ENCODE assay signal across 22 cellular contexts in the genomic region with DNA sequence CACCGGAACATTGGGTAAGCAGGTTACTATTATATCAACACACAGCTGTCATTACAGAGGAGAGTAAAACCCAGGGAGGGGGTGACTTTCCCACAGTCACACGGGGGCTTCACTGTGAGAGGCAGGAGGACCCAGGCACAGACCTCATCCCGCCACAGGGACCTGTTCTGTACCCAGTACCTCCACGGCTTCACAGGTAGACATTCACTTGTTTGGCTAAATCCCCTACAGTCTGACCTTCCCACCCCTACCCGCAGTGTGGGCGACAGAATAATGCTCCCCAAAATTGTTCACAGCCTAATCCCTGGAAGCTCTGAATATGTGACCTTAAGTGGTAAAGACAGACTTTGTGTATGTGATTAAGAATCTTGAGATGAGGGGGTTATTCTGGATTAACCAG. TPM values are rescaled to one million over a fixed set of nuclear protein-coding genes. Genes with fewer than 3 reads are reported as not detected.
DNase-seq lines count a peak whose midpoint lies in the region; ATAC-seq and TF ChIP-seq lines count a peak whose summit lies in the region.
"Had no signal": no experiment of that assay in that cellular context is flagged by ENCODE, and none has a peak within 500 bp of the region (broad histone marks: within the 10 kb centered on the region; RNA-seq: fewer than 3 reads in every experiment).

No MANE protein-coding gene starts in this region.

- no peaks in the 10 kb centered on the region for H3K9me3 ChIP-seq in T-helper 17 cell (ENCODE audit: control insufficient read depth, low read length, poor library complexity, severe bottlenecking)
- no peaks in the 10 kb centered on the region for H3K9me3 ChIP-seq in naive thymus-derived CD4-positive, alpha-beta T cell (ENCODE audit: control insufficient read depth in 2 of 3, low read length in 3 of 3)
- no peaks in the 10 kb centered on the region for H3K9me3 ChIP-seq in subcutaneous abdominal adipose tissue (ENCODE audit: control insufficient read depth in 5 of 5, low read length in 5 of 5)
- H3K9me3 ChIP-seq in mucosa of descending colon, result no peaks in the 10 kb centered on the region
- H3K9me3 ChIP-seq: esophagus muscularis mucosa, heart right ventricle, tibial nerve had no signal

- no peak for TF ChIP-seq CTCF in mucosa of descending colon (IDR thresholded peaks at IDR 0.05)

- POLR2A ChIA-PET in naive thymus-derived CD4-positive, alpha-beta T cell (lab: Charles Lee), result interaction anchor here (0.6 to 1.1 kb wide), 3 partner anchors 13 to 71 kb away, joined by 3 read pairs; no protein-coding TSS in a partner anchor

- H3K36me3 ChIP-seq in naive thymus-derived CD4-positive, alpha-beta T cell (ENCODE audit: control insufficient read depth in 2 of 3, insufficient read depth in 3 of 3, low read length in 3 of 3), result peaks cover 0 to 49% (median 5%) of the 10 kb centered on the region in 3 experiments
- H3K36me3 ChIP-seq in subcutaneous abdominal adipose tissue (ENCODE audit: control insufficient read depth in 5 of 5, insufficient read depth in 5 of 5, low read length in 5 of 5) (peaks cover 0 to 48% (median 9%) of the 10 kb centered on the region in 5 donors), mucosa of descending colon (ENCODE audit: low read depth) (no peaks in the 10 kb centered on the region)

- H3K36me3 Mint-ChIP-seq in activated naive CD4-positive, alpha-beta T cell treated with anti-CD3 and anti-CD28 coated beads for 36 hours (ENCODE audit: low read depth), result peaks cover 27% of the 10 kb centered on the region
- H3K36me3 Mint-ChIP-seq in T-helper 17 cell (ENCODE audit: low read depth), result peaks cover 5% of the 10 kb centered on the region
- H3K36me3 Mint-ChIP-seq in naive thymus-derived CD4-positive, alpha-beta T cell, result peaks cover 5 to 37% (median 28%) of the 10 kb centered on the region in 5 donors

- H3K27me3 ChIP-seq in naive thymus-derived CD4-positive, alpha-beta T cell (ENCODE audit: control insufficient read depth in 2 of 2, insufficient read depth in 2 of 2, low read length in 2 of 2), result no peaks in the 10 kb centered on the region
- no peaks in the 10 kb centered on the region for H3K27me3 ChIP-seq in subcutaneous abdominal adipose tissue (ENCODE audit: control insufficient read depth in 5 of 5, insufficient read depth in 4 of 5, low read length in 5 of 5)
- H3K27me3 ChIP-seq: esophagus muscularis mucosa, foreskin keratinocyte, heart right ventricle, tibial nerve had no signal

- no peak overlapping the region for H3K4me3 Mint-ChIP-seq in activated naive CD4-positive, alpha-beta T cell treated with anti-CD3 and anti-CD28 coated beads for 36 hours
- no peak overlapping the region for H3K4me3 Mint-ChIP-seq in T-helper 17 cell
- peak overlapping the region in 5 of 10 donors; percentile 7 to 74 (median 33) for H3K4me3 Mint-ChIP-seq in naive thymus-derived CD4-positive, alpha-beta T cell
- H3K4me3 Mint-ChIP-seq: dendritic cell treated with granulocyte-macrophage colony-stimulating factor and Interleukin-4, amounts not matched to agents 40 ng/mL and 50 ng/mL, for 4 days had no signal

- H3K9me3 Mint-ChIP-seq in activated naive CD4-positive, alpha-beta T cell treated with anti-CD3 and anti-CD28 coated beads for 36 hours, result no peaks in the 10 kb centered on the region
- peaks cover 0 to 3% (median 0%) of the 10 kb centered on the region in 11 donors for H3K9me3 Mint-ChIP-seq in naive thymus-derived CD4-positive, alpha-beta T cell
- H3K9me3 Mint-ChIP-seq: dendritic cell treated with granulocyte-macrophage colony-stimulating factor and Interleukin-4, amounts not matched to agents 40 ng/mL and 50 ng/mL, for 4 days had no signal

- CTCF ChIA-PET in activated naive CD4-positive, alpha-beta T cell treated with anti-CD3 and anti-CD28 coated beads for 36 hours (lab: Charles Lee), result no interaction called here
- CTCF ChIA-PET in naive thymus-derived CD4-positive, alpha-beta T cell (lab: Charles Lee), result interaction anchor here (0.5 kb wide), 1 partner anchor 135 kb away, joined by 3 read pairs; no protein-coding TSS in a partner anchor

- no peak overlapping the region for H3K9ac ChIP-seq in subcutaneous abdominal adipose tissue (ENCODE audit: low read length in 5 of 5)

- H3K4me3 ChIP-seq in naive thymus-derived CD4-positive, alpha-beta T cell (ENCODE audit: low read length), result no peak overlapping the region
- H3K4me3 ChIP-seq in subcutaneous abdominal adipose tissue (ENCODE audit: low read depth in 1 of 5, low read length in 5 of 5) (no peak overlapping the region), mucosa of descending colon (no peak overlapping the region)
- H3K4me3 ChIP-seq: esophagus muscularis mucosa, heart right ventricle, skin epidermis, tibial nerve had no signal

- H3K27me3 Mint-ChIP-seq in activated naive CD4-positive, alpha-beta T cell treated with anti-CD3 and anti-CD28 coated beads for 36 hours (ENCODE audit: low read depth), result no peaks in the 10 kb centered on the region
- no peaks in the 10 kb centered on the region for H3K27me3 Mint-ChIP-seq in T-helper 17 cell
- H3K27me3 Mint-ChIP-seq in naive thymus-derived CD4-positive, alpha-beta T cell, result no peaks in the 10 kb centered on the region

- H3K27ac ChIP-seq in naive thymus-derived CD4-positive, alpha-beta T cell (ENCODE audit: low read depth, low read length), result peak overlapping the region; percentile 72
- H3K27ac ChIP-seq in subcutaneous abdominal adipose tissue (ENCODE audit: low read depth, low read length), result peak overlapping the region; percentile 6
- H3K27ac ChIP-seq: esophagus muscularis mucosa, foreskin keratinocyte, heart right ventricle had no signal

- peaks cover 67% of the 10 kb centered on the region for H3K4me1 Mint-ChIP-seq in activated naive CD4-positive, alpha-beta T cell treated with anti-CD3 and anti-CD28 coated beads for 36 hours (ENCODE audit: low read depth)
- peaks cover 30% of the 10 kb centered on the region for H3K4me1 Mint-ChIP-seq in T-helper 17 cell
- H3K4me1 Mint-ChIP-seq in naive thymus-derived CD4-positive, alpha-beta T cell, result peaks cover 44 to 97% (median 76%) of the 10 kb centered on the region in 7 donors

- ATAC-seq in T-helper 17 cell (no peak), mucosa of descending colon (no peak)
- no peak for ATAC-seq in naive thymus-derived CD4-positive, alpha-beta T cell
- ATAC-seq: activated CD4-positive, CD25-positive, alpha-beta regulatory T cell treated with anti-CD3 and anti-CD28 coated beads, Interleukin-2, amount 50 U/mL, for 24 hours; foreskin keratinocyte had no signal

- intact Hi-C loops in activated naive CD4-positive, alpha-beta T cell treated with anti-CD3 and anti-CD28 coated beads for 36 hours (cut with micrococcal nuclease), result no loop called here
- intact Hi-C loops in naive thymus-derived CD4-positive, alpha-beta T cell (cut with micrococcal nuclease), result no loop called here
- intact Hi-C loops in mucosa of descending colon (cut with DNase I, micrococcal nuclease), result no loop called here

- peaks cover 33 to 60% of the 10 kb centered on the region in 2 donors for H3K4me1 ChIP-seq in naive thymus-derived CD4-positive, alpha-beta T cell (ENCODE audit: control insufficient read depth in 2 of 2, insufficient read depth in 2 of 2, low read length in 2 of 2)
- H3K4me1 ChIP-seq in subcutaneous abdominal adipose tissue (ENCODE audit: control insufficient read depth in 5 of 5, insufficient read depth in 5 of 5, low read length in 5 of 5), result peaks cover 2 to 37% (median 23%) of the 10 kb centered on the region in 5 donors
- H3K4me1 ChIP-seq in mucosa of descending colon (ENCODE audit: low read depth), result peaks cover 9% of the 10 kb centered on the region
- H3K4me1 ChIP-seq: foreskin keratinocyte had no signal

- no peak for DNase-seq in activated naive CD4-positive, alpha-beta T cell treated with anti-CD3 and anti-CD28 coated beads for 36 hours
- DNase-seq in activated naive CD4-positive, alpha-beta T cell treated with anti-CD3 and anti-CD28 coated beads, Interleukin-2, amount 50 U/mL, for 16 hours, result no peak
- DNase-seq in T-helper 17 cell (no peak), mucosa of descending colon (no peak), GOT3 (lab: John Stamatoyannopoulos, UW) (no peak), dedifferentiated amniotic fluid mesenchymal stem cell (ENCODE audit: extremely low spot score) (no peak)
- DNase-seq in naive thymus-derived CD4-positive, alpha-beta T cell, result no peak
- DNase-seq: ACHN; activated T-cell treated with anti-CD3 and anti-CD28 coated beads, Interleukin-2, amount 50 U/mL, for 48 hours; C1 segment of cervical spinal cord; caudate nucleus; DMS 273 treated with DMSO at 0.1 percent for 48 hours; foreskin keratinocyte; heart right ventricle; NCI-H1694; NCI-H446 treated with DMSO at 0.1 percent for 48 hours had no signal

- H3K27ac Mint-ChIP-seq in activated naive CD4-positive, alpha-beta T cell treated with anti-CD3 and anti-CD28 coated beads for 36 hours, result peak overlapping the region; percentile 10
- H3K27ac Mint-ChIP-seq in T-helper 17 cell, result peak overlapping the region; percentile 86
- H3K27ac Mint-ChIP-seq in naive thymus-derived CD4-positive, alpha-beta T cell, result peak overlapping the region in 8 of 9 donors; percentile 77 to 100 (median 98)
- H3K27ac Mint-ChIP-seq: dendritic cell treated with granulocyte-macrophage colony-stimulating factor and Interleukin-4, amounts not matched to agents 40 ng/mL and 50 ng/mL, for 4 days had no signal

RNA-seq across cellular contexts. Expression of a gene that starts 16.5 kb away (rescaled TPM):
- 100 to 1,000 TPM; 171 to 174 TPM for total RNA-seq in activated naive CD4-positive, alpha-beta T cell treated with anti-CD3 and anti-CD28 coated beads for 36 hours
- 100 to 1,000 TPM in 1 of 2 donors, 10 to 100 TPM in 1; 93.1 to 155 TPM for total RNA-seq in T-helper 17 cell
- total RNA-seq in naive thymus-derived CD4-positive, alpha-beta T cell, result 100 to 1,000 TPM; 126 to 278 (median 208) TPM
- polyA plus RNA-seq in naive thymus-derived CD4-positive, alpha-beta T cell, result 100 to 1,000 TPM; 525 to 563 TPM
- 100 to 1,000 TPM; 140 to 308 (median 246) TPM for total RNA-seq in mucosa of descending colon

Comparison
In these comparisons a context has a peak if more than half of its experiments do, and no peak if none do; other contexts are left out.
1. H3K27ac Mint-ChIP-seq: peak in every context shown above with its lines; median percentile 98 in naive thymus-derived CD4-positive, alpha-beta T cell; 86 in T-helper 17 cell; 10 in activated naive CD4-positive, alpha-beta T cell treated with anti-CD3 and anti-CD28 coated beads for 36 hours.